In genomic region chr6:129683606-129684322, GRCh38 we compare ENCODE assay signal across 1 cellular context.
TF ChIP-seq lines count a peak whose summit lies in the region.

No MANE protein-coding gene starts in this region.

TF ChIP-seq in HepG2, 621 proteins besides CTCF, POLR2A, EP300 and RAD21 (continued from another document and continues in another):
- TF ChIP-seq NFAT5 (CRISPR knock-in tag; IDR thresholded peaks at IDR 0.05) (no peak), IRF2 (CRISPR knock-in tag; IDR thresholded peaks at IDR 0.05) (peak; percentile 90), PHF21A (CRISPR knock-in tag; IDR thresholded peaks at IDR 0.05) (peak; percentile 74; the same call in 1 of the 2 replicates), ARNT2 (CRISPR knock-in tag; IDR thresholded peaks at IDR 0.05; ENCODE audit: low read depth) (0 out of 2 replicates have a peak, but pooled peaks have one; percentile 72), RAD51 (IDR thresholded peaks at IDR 0.05; ENCODE audit: borderline replicate concordance) (no peak), BCL6 (CRISPR knock-in tag; IDR thresholded peaks at IDR 0.05) (peak; percentile 67), ZNF878 (CRISPR knock-in tag; IDR thresholded peaks at IDR 0.05) (peak; percentile 67; the same call in 1 of the 2 replicates), TEAD3 (CRISPR knock-in tag; optimal IDR thresholded peaks at IDR 0.05; ENCODE audit: borderline replicate concordance) (peak; percentile 89), ZKSCAN1 (IDR thresholded peaks at IDR 0.05; ENCODE audit: low read length) (no peak), NFRKB (IDR thresholded peaks at IDR 0.05) (no peak), DRAP1 (CRISPR knock-in tag; IDR thresholded peaks at IDR 0.05) (peak; percentile 76), CAMTA2 (CRISPR knock-in tag; IDR thresholded peaks at IDR 0.05; ENCODE audit: borderline replicate concordance) (no peak), KAT8 (CRISPR knock-in tag; IDR thresholded peaks at IDR 0.05) (peak; percentile 86), ATF6 (CRISPR knock-in tag; conservative IDR thresholded peaks at IDR 0.05) (no peak), DDIT3 (CRISPR knock-in tag; IDR thresholded peaks at IDR 0.05) (no peak), DNMT1 (CRISPR knock-in tag; IDR thresholded peaks at IDR 0.05) (no peak), ZNF850 (CRISPR knock-in tag; conservative IDR thresholded peaks at IDR 0.05) (no peak), ZBTB20 (CRISPR knock-in tag; IDR thresholded peaks at IDR 0.05; ENCODE audit: borderline replicate concordance, low read depth) (peak; percentile 73; the same call in 1 of the 2 replicates), FOXC1 (CRISPR knock-in tag; IDR thresholded peaks at IDR 0.05; ENCODE audit: borderline replicate concordance) (peak; percentile 33; the same call in 1 of the 2 replicates), FOSL1 (CRISPR knock-in tag; IDR thresholded peaks at IDR 0.05; ENCODE audit: borderline replicate concordance) (peak; percentile 78), CEBPB (IDR thresholded peaks at IDR 0.05; ENCODE audit: borderline replicate concordance, low read depth, low read length) (peak; percentile 65), THRA (CRISPR knock-in tag; IDR thresholded peaks at IDR 0.05; ENCODE audit: borderline replicate concordance) (0 out of 2 replicates have a peak, but pooled peaks have one; percentile 49), SAP130 (CRISPR knock-in tag; IDR thresholded peaks at IDR 0.05; ENCODE audit: low read depth) (peak; percentile 97), SALL1 (CRISPR knock-in tag; IDR thresholded peaks at IDR 0.05) (peak; percentile 81), ZNF34 (CRISPR knock-in tag; IDR thresholded peaks at IDR 0.05; ENCODE audit: borderline replicate concordance) (no peak), RBM22 (optimal IDR thresholded peaks at IDR 0.05; ENCODE audit: low read length) (peak; percentile 81), ZNF639 (CRISPR knock-in tag; conservative IDR thresholded peaks at IDR 0.05) (no peak), ARID4A (CRISPR knock-in tag; IDR thresholded peaks at IDR 0.05; ENCODE audit: borderline replicate concordance) (peak; percentile 69; the same call in 1 of the 2 replicates), FOXA1 (IDR thresholded peaks at IDR 0.05) (no peak), FOXA1 (CRISPR knock-in tag; IDR thresholded peaks at IDR 0.05) (peak; percentile 34; the same call in 1 of the 2 replicates), POGZ (CRISPR knock-in tag; IDR thresholded peaks at IDR 0.05) (peak; percentile 89), CHD4 (IDR thresholded peaks at IDR 0.05; ENCODE audit: borderline replicate concordance, low read length) (no peak), ZBTB44 (CRISPR knock-in tag; IDR thresholded peaks at IDR 0.05) (no peak), NFYC (CRISPR knock-in tag; IDR thresholded peaks at IDR 0.05) (no peak; the same call in 1 of the 2 replicates), KAT7 (CRISPR knock-in tag; IDR thresholded peaks at IDR 0.05; ENCODE audit: borderline replicate concordance) (peak; percentile 89), HNF4G (IDR thresholded peaks at IDR 0.05; ENCODE audit: borderline replicate concordance, low read depth, low read length) (no peak), HNF4G (CRISPR knock-in tag; IDR thresholded peaks at IDR 0.05; ENCODE audit: borderline replicate concordance, low read depth) (0 out of 2 replicates have a peak, but pooled peaks have one; percentile 8), ZSCAN5A (CRISPR knock-in tag; IDR thresholded peaks at IDR 0.05; ENCODE audit: borderline replicate concordance) (peak; percentile 80; the same call in 1 of the 2 replicates)
